ENCODE assay signal across 16 cellular contexts in the genomic region with DNA sequence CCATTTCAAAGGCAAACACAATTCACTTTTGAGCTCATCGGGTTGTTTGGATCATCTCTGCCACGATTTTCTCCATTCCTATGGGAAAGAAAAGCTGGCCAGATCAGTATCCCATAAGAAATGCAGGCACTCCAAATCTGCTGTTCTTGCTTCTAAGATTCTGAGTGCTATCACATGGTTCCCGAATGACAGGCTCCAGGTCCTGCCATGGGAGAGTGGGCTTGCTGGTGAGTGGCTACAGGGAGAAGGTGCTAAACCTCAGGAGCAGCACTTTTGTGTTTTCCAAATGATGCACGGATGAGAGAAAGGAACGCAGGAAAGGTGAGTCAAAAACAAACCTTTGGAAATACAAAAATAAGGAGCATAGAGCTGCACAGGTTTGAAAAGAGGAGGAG.
"Had no signal": no experiment of that assay in that cellular context is flagged by ENCODE, and none has a peak within 500 bp of the region (broad histone marks: within the 10 kb centered on the region; RNA-seq: fewer than 3 reads in every experiment).

No MANE protein-coding gene starts in this region.

- H3K36me3 ChIP-seq: cardiac muscle cell had no signal

- ATAC-seq: activated CD8-positive, alpha-beta memory T cell treated with anti-CD3 and anti-CD28 coated beads, Interleukin-2, amount 10 ng/mL, durations not matched to agents 7 days and 5 days; activated T-cell treated with anti-CD3 and anti-CD28 coated beads, Interleukin-2, amount 50 U/mL, for 4 hours; effector memory CD8-positive, alpha-beta T cell; left lobe of liver; natural killer cell treated with Interleukin-12 subunit alpha and Interleukin-12 subunit beta and Interleukin-15 and Interleukin-18, amount 100 ng/mL, for 72 hours; sciatic nerve; stimulated activated naive B cell treated with anti-CD40 and anti-IgM and Interleukin-4, amounts not matched to agents 10 μg/mL and 1 μg/mL and 100 μg/mL, for 72 hours had no signal

- DNase-seq: activated CD4-positive, alpha-beta T cell treated with anti-CD3 and anti-CD28 coated beads for 1 hour; activated CD4-positive, alpha-beta T cell treated with anti-CD3 and anti-CD28 coated beads, Interleukin-2, amount 50 U/mL, for 48 hours; activated CD8-positive, alpha-beta memory T cell treated with anti-CD3 and anti-CD28 coated beads, Interleukin-2, amount 10 ng/mL, durations not matched to agents 7 days and 5 days; activated gamma-delta T cell; activated naive CD8-positive, alpha-beta T cell treated with anti-CD3 and anti-CD28 coated beads for 36 hours; activated T-cell treated with anti-CD3 and anti-CD28 coated beads, Interleukin-2, amount 50 U/mL, for 4 hours; effector memory CD8-positive, alpha-beta T cell; head of caudate nucleus; stimulated activated CD4-positive, alpha-beta T cell treated with anti-CD3 and anti-CD28 coated beads, Interleukin-2, amount 100 ng/mL, for 24 hours; stimulated activated naive B cell treated with anti-CD40 and anti-IgM and Interleukin-4, amounts not matched to agents 10 μg/mL and 1 μg/mL and 100 μg/mL, for 72 hours; T-helper 2 cell had no signal

- H3K27me3 Mint-ChIP-seq: activated naive CD8-positive, alpha-beta T cell treated with anti-CD3 and anti-CD28 coated beads for 36 hours; effector memory CD8-positive, alpha-beta T cell; natural killer cell treated with Interleukin-12 subunit alpha and Interleukin-12 subunit beta and Interleukin-15 and Interleukin-18, amount 100 ng/mL, for 72 hours had no signal

- H3K4me3 Mint-ChIP-seq: activated CD8-positive, alpha-beta memory T cell treated with anti-CD3 and anti-CD28 coated beads, Interleukin-2, amount 10 ng/mL, durations not matched to agents 7 days and 5 days; activated naive CD8-positive, alpha-beta T cell treated with anti-CD3 and anti-CD28 coated beads for 36 hours; activated T-cell treated with anti-CD3 and anti-CD28 coated beads, Interleukin-2, amount 50 U/mL, for 4 hours; effector memory CD8-positive, alpha-beta T cell; natural killer cell treated with Interleukin-12 subunit alpha and Interleukin-12 subunit beta and Interleukin-15 and Interleukin-18, amount 100 ng/mL, for 72 hours; stimulated activated naive B cell treated with anti-CD40 and anti-IgM and Interleukin-4, amounts not matched to agents 10 μg/mL and 1 μg/mL and 100 μg/mL, for 72 hours had no signal

- H3K4me3 ChIP-seq: cardiac muscle cell, coronary artery had no signal

- H3K27ac ChIP-seq: cardiac muscle cell, coronary artery had no signal

- H3K27ac Mint-ChIP-seq: activated CD8-positive, alpha-beta memory T cell treated with anti-CD3 and anti-CD28 coated beads, Interleukin-2, amount 10 ng/mL, durations not matched to agents 7 days and 5 days; activated naive CD8-positive, alpha-beta T cell treated with anti-CD3 and anti-CD28 coated beads for 36 hours; stimulated activated naive B cell treated with anti-CD40 and anti-IgM and Interleukin-4, amounts not matched to agents 10 μg/mL and 1 μg/mL and 100 μg/mL, for 72 hours had no signal

- H3K36me3 Mint-ChIP-seq: activated CD8-positive, alpha-beta memory T cell treated with anti-CD3 and anti-CD28 coated beads, Interleukin-2, amount 10 ng/mL, durations not matched to agents 7 days and 5 days; activated naive CD8-positive, alpha-beta T cell treated with anti-CD3 and anti-CD28 coated beads for 36 hours; natural killer cell treated with Interleukin-12 subunit alpha and Interleukin-12 subunit beta and Interleukin-15 and Interleukin-18, amount 100 ng/mL, for 72 hours; stimulated activated naive B cell treated with anti-CD40 and anti-IgM and Interleukin-4, amounts not matched to agents 10 μg/mL and 1 μg/mL and 100 μg/mL, for 72 hours had no signal

- H3K9me3 Mint-ChIP-seq: activated naive CD8-positive, alpha-beta T cell treated with anti-CD3 and anti-CD28 coated beads for 36 hours; activated T-cell treated with anti-CD3 and anti-CD28 coated beads, Interleukin-2, amount 50 U/mL, for 4 hours; effector memory CD8-positive, alpha-beta T cell; natural killer cell treated with Interleukin-12 subunit alpha and Interleukin-12 subunit beta and Interleukin-15 and Interleukin-18, amount 100 ng/mL, for 72 hours; stimulated activated naive B cell treated with anti-CD40 and anti-IgM and Interleukin-4, amounts not matched to agents 10 μg/mL and 1 μg/mL and 100 μg/mL, for 72 hours had no signal
